Comparison of ENCODE assay signal across 11 cellular contexts in the genomic region with DNA sequence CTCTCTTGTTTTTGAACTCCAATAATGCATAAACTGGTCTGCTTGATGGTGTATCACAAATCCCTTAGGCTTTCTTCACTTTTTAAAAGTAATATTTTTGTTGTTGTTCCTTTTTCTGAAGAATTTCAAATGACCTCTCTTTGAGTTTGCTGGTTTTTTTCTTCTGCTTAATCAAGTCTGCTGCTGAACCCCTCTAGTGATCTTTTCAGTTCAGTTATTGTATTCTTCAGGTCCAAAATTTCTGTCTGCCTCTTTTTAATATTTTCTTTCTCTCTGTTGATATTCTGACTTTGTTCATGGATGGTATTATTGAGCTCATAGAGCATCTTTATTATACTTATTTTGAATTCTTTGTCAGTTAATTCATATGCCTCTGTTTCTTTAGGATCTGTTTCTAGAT.
"Had no signal": no experiment of that assay in that cellular context is flagged by ENCODE, and none has a peak within 500 bp of the region (broad histone marks: within the 10 kb centered on the region; RNA-seq: fewer than 3 reads in every experiment).

No MANE protein-coding gene starts in this region.

- H3K4me2 ChIP-seq: GM23338 had no signal

- H3K27ac ChIP-seq: GM23248 had no signal

- H3K9me3 Mint-ChIP-seq: GM23338, H9 had no signal

- H3K4me3 Mint-ChIP-seq: GM23338, H9, HFFc6 had no signal

- H3K4me1 Mint-ChIP-seq: GM23338 had no signal

- H3K9me3 ChIP-seq: HAP-1 had no signal

- FAIRE-seq: H1, H54 had no signal

- H3K36me3 ChIP-seq: HAP-1 had no signal

- H3K4me3 ChIP-seq: GM23248, GM23338, HAP-1 had no signal

- ATAC-seq: GM23338, HCT116 had no signal

- H3K9ac ChIP-seq: GM23248 had no signal

- DNase-seq: GM23248, GOT3, H7, H9, HCEC 1CT, HFFc6 had no signal

- H2AFZ ChIP-seq: GM23248 had no signal

- H3K27ac Mint-ChIP-seq: GM23338, H9, HFFc6 had no signal
